ENCODE assay signal across 1 cellular context in the genomic region with DNA sequence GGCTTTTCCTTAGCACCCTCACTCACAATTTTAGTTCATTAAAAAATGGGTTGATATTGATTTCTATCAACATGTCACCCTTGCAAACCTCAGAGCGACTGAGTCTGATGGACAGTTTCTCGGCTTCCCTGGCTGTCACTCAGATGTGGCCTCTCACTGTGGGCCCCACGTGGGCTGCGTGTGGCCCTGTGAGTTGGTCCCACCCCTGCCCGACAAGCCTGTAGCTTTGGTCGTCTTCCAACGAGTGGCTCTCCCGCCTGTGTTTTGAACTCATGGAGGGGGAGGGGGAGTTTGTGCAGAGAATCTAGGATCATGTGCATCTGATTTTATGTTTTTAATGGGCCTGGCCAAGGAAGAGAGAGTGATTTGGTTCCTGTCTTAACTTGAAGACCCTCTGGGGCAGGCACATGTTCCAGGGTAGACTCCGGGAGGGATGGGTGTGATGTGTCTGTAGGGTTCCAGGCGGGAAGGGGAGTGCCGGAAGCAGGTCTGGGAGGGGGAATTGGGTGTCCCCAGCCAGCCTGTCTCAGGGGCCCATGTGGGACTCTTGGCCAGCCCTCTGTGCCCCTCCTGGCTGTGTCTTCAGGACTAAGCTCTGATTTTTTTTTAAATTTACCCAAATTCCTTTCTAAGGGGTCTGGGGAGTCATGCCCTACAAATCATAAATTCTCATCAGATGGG.
TF ChIP-seq lines count a peak whose summit lies in the region.

No MANE protein-coding gene starts in this region.

TF ChIP-seq in K562, 482 proteins besides CTCF, POLR2A, EP300 and RAD21:
- TF ChIP-seq NRF1 (conservative IDR thresholded peaks at IDR 0.05 in 1 of 2, IDR thresholded peaks at IDR 0.05 in 1 of 2) (peak in 1 of 2 experiments; percentile 20; a peak in 1 of 4 replicates), TAF1 (IDR thresholded peaks at IDR 0.05; ENCODE audit: control insufficient read depth, extremely low read depth, insufficient read depth, low read length, severe bottlenecking) (no peak), MNT (conservative IDR thresholded peaks at IDR 0.05) (peak; percentile 35 to 61; a peak in 3 of 4 replicates), USF1 (CRISPR knock-in tag; IDR thresholded peaks at IDR 0.05) (peak; percentile 64), L3MBTL2 (IDR thresholded peaks at IDR 0.05) (peak; percentile 71), ATF7 (IDR thresholded peaks at IDR 0.05) (no peak), ZFP1 (CRISPR knock-in tag; IDR thresholded peaks at IDR 0.05) (no peak), HDAC8 (tag; IDR thresholded peaks at IDR 0.05) (no peak), MGA (IDR thresholded peaks at IDR 0.05) (peak; percentile 71), MAX (CRISPR knock-in tag; IDR thresholded peaks at IDR 0.05) (peak; percentile 56), PKNOX1 (IDR thresholded peaks at IDR 0.05) (peak; percentile 92), PHF20 (IDR thresholded peaks at IDR 0.05; ENCODE audit: partially characterized antibody) (no peak), HDAC1 (IDR thresholded peaks at IDR 0.05) (peak in 1 of 2 experiments; percentile 36; a peak in 1 of 4 replicates), E2F6 (IDR thresholded peaks at IDR 0.05; ENCODE audit: borderline replicate concordance in 1 of 2, extremely low read depth in 1 of 2, insufficient read depth in 1 of 2, insufficient read length in 1 of 2, low read depth in 1 of 2, low read length in 1 of 2, poor library complexity in 1 of 2, severe bottlenecking in 1 of 2) (peak in 1 of 2 experiments; percentile 80)
- TF ChIP-seq, protein P1, sequence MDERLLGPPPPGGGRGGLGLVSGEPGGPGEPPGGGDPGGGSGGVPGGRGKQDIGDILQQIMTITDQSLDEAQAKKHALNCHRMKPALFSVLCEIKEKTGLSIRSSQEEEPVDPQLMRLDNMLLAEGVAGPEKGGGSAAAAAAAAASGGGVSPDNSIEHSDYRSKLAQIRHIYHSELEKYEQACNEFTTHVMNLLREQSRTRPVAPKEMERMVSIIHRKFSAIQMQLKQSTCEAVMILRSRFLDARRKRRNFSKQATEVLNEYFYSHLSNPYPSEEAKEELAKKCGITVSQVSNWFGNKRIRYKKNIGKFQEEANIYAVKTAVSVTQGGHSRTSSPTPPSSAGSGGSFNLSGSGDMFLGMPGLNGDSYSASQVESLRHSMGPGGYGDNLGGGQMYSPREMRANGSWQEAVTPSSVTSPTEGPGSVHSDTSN (CRISPR knock-in tag; IDR thresholded peaks at IDR 0.05; ENCODE audit: low read depth), result no peak
- TF ChIP-seq, protein P1 (tag; conservative IDR thresholded peaks at IDR 0.05; ENCODE audit: low read depth), result peak; percentile 38
- TF ChIP-seq, protein P2, sequence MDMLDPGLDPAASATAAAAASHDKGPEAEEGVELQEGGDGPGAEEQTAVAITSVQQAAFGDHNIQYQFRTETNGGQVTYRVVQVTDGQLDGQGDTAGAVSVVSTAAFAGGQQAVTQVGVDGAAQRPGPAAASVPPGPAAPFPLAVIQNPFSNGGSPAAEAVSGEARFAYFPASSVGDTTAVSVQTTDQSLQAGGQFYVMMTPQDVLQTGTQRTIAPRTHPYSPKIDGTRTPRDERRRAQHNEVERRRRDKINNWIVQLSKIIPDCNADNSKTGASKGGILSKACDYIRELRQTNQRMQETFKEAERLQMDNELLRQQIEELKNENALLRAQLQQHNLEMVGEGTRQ (CRISPR knock-in tag; IDR thresholded peaks at IDR 0.05), result 0 out of 2 replicates have a peak, but pooled peaks have one; percentile 29
